In genomic region chr1:110572751-110573150, GRCh38 we compare ENCODE assay signal across 7 cellular contexts. TPM values are rescaled to one million over a fixed set of nuclear protein-coding genes. Genes with fewer than 3 reads are reported as not detected.
"Had no signal": no experiment of that assay in that cellular context is flagged by ENCODE, and none has a peak within 500 bp of the region (broad histone marks: within the 10 kb centered on the region; RNA-seq: fewer than 3 reads in every experiment).

No MANE protein-coding gene starts in this region.

- H3K4me2 ChIP-seq: GM23338, KMS-11 had no signal

- H3K27ac ChIP-seq: KMS-11 had no signal

- H3K4me3 ChIP-seq: GM23338 had no signal

- DNase-seq: H9, HCEC 1CT, KBM-7 had no signal

- H3K9ac ChIP-seq: KMS-11 had no signal

- H2AFZ ChIP-seq: GM23338 had no signal

RNA-seq across cellular contexts. Expression of gene KCNA2, which starts 33.4 kb away (rescaled TPM):
- polyA plus RNA-seq: IgD-negative memory B cell had no signal

RNA-seq across cellular contexts. Expression of gene KCNA10, which starts 53.8 kb away (rescaled TPM):
- polyA plus RNA-seq: GM23338, H1, IgD-negative memory B cell had no signal
